8 cellular contexts compared by ENCODE assay signal in genomic region chr1:203861379-203862184, GRCh38. TPM values are rescaled to one million over a fixed set of nuclear protein-coding genes. Genes with fewer than 3 reads are reported as not detected.
DNase-seq lines count a peak whose midpoint lies in the region; ATAC-seq, FAIRE-seq and TF ChIP-seq lines count a peak whose summit lies in the region.

TSS of gene SNRPE (plus strand) at chr1:203861599. CDS start at chr1:203861660, 61 bp downstream.

- intact Hi-C loops in heart left ventricle (cut with DNase I) (loop anchor here (1.0 to 10.0 kb wide), 12 partner anchors 266 to 543 kb away; no protein-coding TSS in a partner anchor), posterior cingulate gyrus (cut with DNase I) (loop anchor here (1.0 to 10.0 kb wide), 4 partner anchors 64 to 503 kb away; partner anchors contain the start of genes ZBED6 and ZC3H11A)

- H3K36me3 ChIP-seq in heart left ventricle (peaks cover 0 to 39% (median 32%) of the 10 kb centered on the region in 9 donors), upper lobe of left lung (peaks cover 19 to 34% (median 27%) of the 10 kb centered on the region in 4 donors)

- peak within 1 kb of the TSS; percentile 98 to 100 (median 99) for H3K4me3 Mint-ChIP-seq in T-cell

- H3K4me1 ChIP-seq in heart left ventricle (peaks cover 0 to 25% (median 16%) of the 10 kb centered on the region in 12 donors), upper lobe of left lung (peaks cover 9 to 21% (median 16%) of the 10 kb centered on the region in 4 donors)

- no peaks in the 10 kb centered on the region for H3K27me3 ChIP-seq in heart left ventricle
- no peaks in the 10 kb centered on the region for H3K27me3 ChIP-seq in upper lobe of left lung

- peak; percentile 85 to 99 (median 96) for TF ChIP-seq CTCF in heart left ventricle (IDR thresholded peaks at IDR 0.05)
- peak; percentile 94 to 97 (median 96) for TF ChIP-seq CTCF in upper lobe of left lung (IDR thresholded peaks at IDR 0.05)

- no peaks in the 10 kb centered on the region for H3K27me3 Mint-ChIP-seq in T-cell

- 0% methylated on average over 48 of the region's 48 CpGs for WGBS in adipose tissue, 3 donors
- WGBS in heart left ventricle, 4 donors, result 0 to 1% (median 0%) methylated on average over 48 of the region's 48 CpGs
- 0 to 1% methylated on average over 35 to 48 of the region's 48 CpGs for WGBS in upper lobe of left lung, 2 donors

- peaks cover 22 to 23% (median 23%) of the 10 kb centered on the region in 3 donors for H3K4me1 Mint-ChIP-seq in T-cell

- peak within 1 kb of the TSS; percentile 19 for H3K27ac ChIP-seq in adipose tissue (ENCODE audit: low read depth, low read length)
- H3K27ac ChIP-seq in heart left ventricle, result peak within 1 kb of the TSS in 10 of 12 donors; percentile 46 to 76 (median 66)
- peak within 1 kb of the TSS; percentile 69 to 76 (median 74) for H3K27ac ChIP-seq in upper lobe of left lung

- H3K9me3 ChIP-seq in heart left ventricle (no peaks in the 10 kb centered on the region), upper lobe of left lung (no peaks in the 10 kb centered on the region)

- ATAC-seq in HG02852 (IDR thresholded peaks at IDR 0.05; ENCODE audit: unreplicated experiment) (peak; percentile 94), T-cell (replicated peaks in 1 of 4) (peak; percentile 97 to 99 (median 98)), heart left ventricle (peak; percentile 98 to 99 (median 98)), upper lobe of left lung (ENCODE audit: low FRiP score in 2 of 2) (peak; percentile 99 to 100)

- TF ChIP-seq EP300 in upper lobe of left lung (IDR thresholded peaks at IDR 0.05), result peak in 2 of 4 donors; percentile 71 to 79

- POLR2A ChIA-PET in T-cell (lab: Charles Lee), result interaction anchor here in 1 of 2 donors (0.6 kb wide), 1 partner anchor 571 kb away, joined by 3 read pairs; no protein-coding TSS in a partner anchor

- DNase-seq in GM12892 (ENCODE audit: insufficient read length) (peak; percentile 89), NCI-H1436 treated with DMSO at 0.1 percent for 48 hours (lab: John Stamatoyannopoulos, UW) (peak; percentile 97), T-cell (peak; percentile 90 to 97 (median 96)), heart left ventricle (peak; percentile 96 to 97 (median 96)), posterior cingulate gyrus (peak; percentile 93 to 99 (median 96)), upper lobe of left lung (peak; percentile 93 to 96)

- H3K36me3 Mint-ChIP-seq in T-cell, result peaks cover 19% of the 10 kb centered on the region

- H3K27ac Mint-ChIP-seq in T-cell, result peak within 1 kb of the TSS; percentile 95 to 97

- H3K4me3 ChIP-seq in heart left ventricle, result peak within 1 kb of the TSS; percentile 63 to 96 (median 81)
- peak within 1 kb of the TSS; percentile 76 to 99 (median 76) for H3K4me3 ChIP-seq in upper lobe of left lung

- TF ChIP-seq POLR2A in GM12892 (IDR thresholded peaks at IDR 0.05; ENCODE audit: low read depth, low read length) (peak; percentile 95), heart left ventricle (IDR thresholded peaks at IDR 0.05) (peak in 1 of 2 donors; percentile 27), upper lobe of left lung (IDR thresholded peaks at IDR 0.05) (peak in 3 of 4 donors; percentile 20 to 77 (median 38))

- no peaks in the 10 kb centered on the region for H3K9me3 Mint-ChIP-seq in T-cell

- CTCF ChIA-PET in T-cell (lab: Charles Lee), result interaction anchor here in 1 of 2 donors (0.6 to 2.4 kb wide), 5 partner anchors 10 to 1965 kb away, joined by 3 to 19 read pairs (median 5); no protein-coding TSS in a partner anchor

- FAIRE-seq in GM12892 (lab: Jason Lieb, UNC), result peak; percentile 92

RNA-seq across cellular contexts. Expression of gene SNRPE, which starts in this region (rescaled TPM):
- polyA plus RNA-seq in GM12892 (2012; ENCODE audit: missing spikeins), result 332 TPM
- total RNA-seq in T-cell, result 10 to 100 TPM; 50.6 to 80.9 (median 72.0) TPM
- polyA plus RNA-seq in adipose tissue, result 100 to 1,000 TPM in 1 of 3 donors, 10 to 100 TPM in 2; 75.1 to 132 (median 85.9) TPM
- 10 to 100 TPM; 17.7 to 66.4 (median 48.6) TPM for total RNA-seq in heart left ventricle
- polyA plus RNA-seq in heart left ventricle, result 100 to 1,000 TPM in 1 of 2 donors, 10 to 100 TPM in 1; 63.1 to 124 TPM
- 10 to 100 TPM in 5 of 6 donors, 1 to 10 TPM in 1; 7.3 to 72.7 (median 34.0) TPM for total RNA-seq in upper lobe of left lung

Comparison
In these comparisons a context has a peak if more than half of its experiments do, and no peak if none do; other contexts are left out.
1. Peak in every context shown above with its lines: DNase-seq, ATAC-seq, H3K4me3 ChIP-seq and H3K27ac ChIP-seq.
2. H3K27ac ChIP-seq: peak in every context shown above with its lines; median percentile 74 in upper lobe of left lung; 66 in heart left ventricle; 19 in adipose tissue.